ENCODE assay signal across 1 cellular context in the genomic region with DNA sequence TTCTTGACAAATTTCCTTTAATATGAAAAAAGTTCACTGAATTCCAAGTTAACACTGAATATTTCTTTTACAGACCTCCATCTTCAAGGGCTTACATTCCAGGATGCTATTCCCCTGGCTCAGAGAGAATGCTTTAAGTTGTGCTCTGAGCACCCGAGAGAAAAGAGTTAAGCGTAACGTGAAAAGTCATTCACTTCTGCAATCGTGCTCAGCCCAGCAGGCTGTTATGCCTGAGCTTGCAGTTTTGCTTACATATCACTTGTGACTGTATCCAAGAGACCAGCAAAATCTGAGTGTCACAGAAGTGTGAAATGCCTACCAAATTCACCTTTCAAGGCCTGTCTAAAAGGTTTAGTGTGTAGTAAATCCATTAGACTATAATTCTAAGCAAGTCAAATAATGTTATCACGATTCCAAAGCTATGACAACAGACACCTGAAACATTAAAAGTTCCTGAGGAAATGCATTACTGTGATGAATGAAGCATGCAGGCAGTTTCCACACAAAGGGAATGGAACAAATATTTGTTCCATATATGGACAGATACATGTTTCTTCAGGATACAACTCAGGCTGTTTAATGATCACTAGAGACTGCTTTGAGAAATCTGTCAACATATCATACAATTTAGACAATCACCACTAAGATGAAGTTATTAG.
TF ChIP-seq lines count a peak whose summit lies in the region.

No MANE protein-coding gene starts in this region.

TF ChIP-seq in SK-N-SH, 30 proteins besides CTCF, POLR2A, EP300 and RAD21 (continued from another document):
- TF ChIP-seq, protein P1, sequence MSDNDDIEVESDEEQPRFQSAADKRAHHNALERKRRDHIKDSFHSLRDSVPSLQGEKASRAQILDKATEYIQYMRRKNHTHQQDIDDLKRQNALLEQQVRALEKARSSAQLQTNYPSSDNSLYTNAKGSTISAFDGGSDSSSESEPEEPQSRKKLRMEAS (IDR thresholded peaks at IDR 0.05; ENCODE audit: low read depth): no peak
- TF ChIP-seq FOXJ3 (CRISPR knock-in tag; IDR thresholded peaks at IDR 0.05) (no peak), GABPA (IDR thresholded peaks at IDR 0.05; ENCODE audit: low read depth) (no peak), TCF12 (IDR thresholded peaks at IDR 0.05) (no peak), YY1 (IDR thresholded peaks at IDR 0.05; ENCODE audit: low read depth) (no peak), NRF1 (IDR thresholded peaks at IDR 0.05; ENCODE audit: low read depth, low read length) (no peak), RXRA (IDR thresholded peaks at IDR 0.05; ENCODE audit: borderline replicate concordance, low read depth) (no peak)
TF ChIP-seq in SK-N-SH: peak in this region for 0.
